8 cellular contexts compared by ENCODE assay signal in the genomic region with DNA sequence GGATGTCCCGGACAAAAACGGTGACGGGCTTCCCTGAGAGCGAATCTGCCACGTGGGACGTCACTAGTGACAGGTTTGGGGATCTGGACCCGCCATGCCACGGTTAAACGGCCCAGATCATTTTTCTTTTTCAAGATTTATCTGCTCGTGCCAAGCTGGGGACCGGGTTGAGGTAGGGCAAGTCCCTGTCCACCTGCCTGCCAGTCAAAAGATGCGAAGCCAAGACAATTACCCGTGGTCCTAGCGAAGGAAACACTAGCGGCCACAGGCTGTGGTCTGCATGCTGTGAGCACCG. TPM values are rescaled to one million over a fixed set of nuclear protein-coding genes. Genes with fewer than 3 reads are reported as not detected.
DNase-seq lines count a peak whose midpoint lies in the region; ATAC-seq, FAIRE-seq and TF ChIP-seq lines count a peak whose summit lies in the region.

No MANE protein-coding gene starts in this region.

- WGBS in GM12878 (ENCODE audit: insufficient coverage, insufficient replicate concordance, low lambda C conversion rate, missing lambda C conversion rate) = 0% methylated on average over 16 of the region's 16 CpGs

- intact Hi-C loops in GM12878 (cut with micrococcal nuclease; ENCODE audit: unreplicated experiment) = loop anchor here (2.0 to 5.0 kb wide), 2 partner anchors 52 to 94 kb away; no protein-coding TSS in a partner anchor
- intact Hi-C loops in vagina (cut with DNase I) = no loop called here

- no peak for TF ChIP-seq RAD21 in GM12878 (IDR thresholded peaks at IDR 0.05; ENCODE audit: insufficient read depth, low read depth, low read length)

- H3K4me1 ChIP-seq in ACC112 (ENCODE audit: control insufficient read depth, insufficient read depth, low read length, unreplicated experiment) = peaks cover 16% of the 10 kb centered on the region
- peaks cover 8% of the 10 kb centered on the region for H3K4me1 ChIP-seq in HEK293 (ENCODE audit: control insufficient read depth, insufficient read depth, low read length)
- H3K4me1 ChIP-seq in GM12878 (ENCODE audit: control insufficient read depth, insufficient read depth, low read length) = peaks cover 27% of the 10 kb centered on the region
- peaks cover 21% of the 10 kb centered on the region for H3K4me1 ChIP-seq in vagina

- RAD21 ChIA-PET in GM12878 (lab: Charles Lee; ENCODE audit: unreplicated experiment) = interaction anchor here (0.7 to 2.1 kb wide), 13 partner anchors 16 to 294 kb away, joined by 3 to 23 read pairs (median 6); no protein-coding TSS in a partner anchor

- CTCF ChIA-PET in HEK293 (lab: Yijun Ruan, JAX) = interaction anchor here (0.7 to 2.1 kb wide), 5 partner anchors 16 to 1340 kb away, joined by 3 to 15 read pairs (median 4); no protein-coding TSS in a partner anchor
- CTCF ChIA-PET in GM12878 (lab: Yijun Ruan, JAX) = interaction anchor here (0.8 to 2.2 kb wide), 16 partner anchors 11 to 464 kb away, joined by 3 to 20 read pairs (median 6); no protein-coding TSS in a partner anchor

- POLR2A ChIA-PET in HEK293 (lab: Yijun Ruan, JAX) = interaction anchor here (1.5 to 2.1 kb wide), 2 partner anchors 91 to 92 kb away, joined by 7 to 14 read pairs; a partner anchor contains a TSS
- POLR2A ChIA-PET in GM12878 (lab: Charles Lee) = interaction anchor here (0.5 to 1.5 kb wide), 2 partner anchors 81 to 1327 kb away, joined by 6 read pairs; no protein-coding TSS in a partner anchor

- H3K4me2 ChIP-seq in GM12878 (ENCODE audit: control insufficient read depth, insufficient read depth) = peak overlapping the region; percentile 95

- H3K79me2 ChIP-seq in ACC112 (ENCODE audit: control insufficient read depth, insufficient read depth, low read length, unreplicated experiment) (no peaks in the 10 kb centered on the region), GM12878 (ENCODE audit: control insufficient read depth, insufficient read depth, low read length) (peaks cover 6% of the 10 kb centered on the region)

- TF ChIP-seq EP300 in GM12878 (IDR thresholded peaks at IDR 0.05; ENCODE audit: borderline replicate concordance in 1 of 2, control insufficient read depth in 1 of 2, low read depth in 2 of 2, low read length in 2 of 2) = no peak

- H2AFZ ChIP-seq in ACC112 (ENCODE audit: low read length, unreplicated experiment) (peak overlapping the region; percentile 94), GM12878 (ENCODE audit: control insufficient read depth, low read depth, low read length) (peak overlapping the region; percentile 49)

- H3K36me3 ChIP-seq in ACC112 (ENCODE audit: insufficient read depth, low read length) = no peaks in the 10 kb centered on the region
- H3K36me3 ChIP-seq in HEK293 (ENCODE audit: control insufficient read depth in 2 of 2, insufficient read depth in 1 of 2, low read length in 2 of 2) = peaks cover 0 to 2% of the 10 kb centered on the region in 2 experiments; a peak in 1 of 3 replicates
- peaks cover 0 to 5% of the 10 kb centered on the region in 2 experiments; a peak in 1 of 4 replicates for H3K36me3 ChIP-seq in GM12878 (ENCODE audit: control insufficient read depth in 2 of 2, insufficient read depth in 2 of 2, low read length in 1 of 2)
- no peaks in the 10 kb centered on the region for H3K36me3 ChIP-seq in vagina

- H3K27me3 ChIP-seq in ACC112 (ENCODE audit: insufficient read depth, low read length) (no peaks in the 10 kb centered on the region), GM12878 (replicated peaks in 1 of 2; ENCODE audit: control insufficient read depth in 2 of 2, insufficient read depth in 2 of 2, low read length in 1 of 2) (no peaks in the 10 kb centered on the region), vagina (no peaks in the 10 kb centered on the region)

- no peaks in the 10 kb centered on the region for H3K9me3 ChIP-seq in HEK293 (ENCODE audit: control insufficient read depth, insufficient read depth, low read depth, low read length)
- H3K9me3 ChIP-seq in GM12878 (replicated peaks; ENCODE audit: control insufficient read depth, insufficient read depth, low read length) = no peaks in the 10 kb centered on the region
- no peaks in the 10 kb centered on the region for H3K9me3 ChIP-seq in vagina

- ATAC-seq in GM12878 = peak; percentile 21; the same call in 2 of the 3 replicates
- ATAC-seq in left lobe of liver = no peak
- ATAC-seq in HG02884 (IDR thresholded peaks at IDR 0.05; ENCODE audit: unreplicated experiment) = no peak

- H3K27ac ChIP-seq in ACC112 (ENCODE audit: low read depth, low read length) = no peak overlapping the region
- peak overlapping the region; percentile 63; the same call in 1 of the 2 replicates for H3K27ac ChIP-seq in HEK293 (ENCODE audit: extremely low read depth, low read depth, low read length)
- no peak overlapping the region for H3K27ac ChIP-seq in GM12878 (ENCODE audit: control insufficient read depth, insufficient read depth)
- peak overlapping the region; percentile 81 for H3K27ac ChIP-seq in vagina

- BruUV-seq in GM12878 (replicated peaks; lab: Mats Ljungman, UMichigan) = no TSS peak

- in situ Hi-C loops in GM12878 (cut with MboI) = no loop called here

- no peak for TF ChIP-seq CTCF in HEK293 (tag by site-specific recombination; IDR thresholded peaks at IDR 0.05)
- no peak for TF ChIP-seq CTCF in GM12878 (IDR thresholded peaks at IDR 0.05 in 2 of 3, conservative IDR thresholded peaks at IDR 0.05 in 1 of 3; ENCODE audit: control insufficient read depth in 2 of 3, extremely low read depth in 1 of 3, insufficient read depth in 1 of 3, low read depth in 3 of 3, low read length in 3 of 3)
- TF ChIP-seq CTCF in vagina (IDR thresholded peaks at IDR 0.05) = no peak

- H4K20me1 ChIP-seq in GM12878 (ENCODE audit: control insufficient read depth, insufficient read depth) = no peaks in the 10 kb centered on the region

- FAIRE-seq in GM12878 (lab: Jason Lieb, UNC) = no peak

- peak overlapping the region; percentile 42; the same call in 1 of the 2 replicates for H3K9ac ChIP-seq in GM12878 (ENCODE audit: control insufficient read depth, insufficient read depth, low read length)

- SMC1A ChIA-PET in GM12878 (lab: Charles Lee; ENCODE audit: uncharacterized antibody, unreplicated experiment) = interaction anchor here (1.1 to 2.2 kb wide), 19 partner anchors 12 to 369 kb away, joined by 3 to 20 read pairs (median 6); no protein-coding TSS in a partner anchor

- TF ChIP-seq POLR2A in GM12878 (IDR thresholded peaks at IDR 0.05; ENCODE audit: low read depth, low read length) (no peak), vagina (IDR thresholded peaks at IDR 0.05) (no peak)

- DNase-seq in GM12878 (ENCODE audit: low read depth, low spot score) (no peak), medulla oblongata (ENCODE audit: extremely low spot score) (peak; percentile 21), vagina (ENCODE audit: extremely low spot score in 2 of 2) (peak in 1 of 2 donors; percentile 83), left lobe of liver (ENCODE audit: low spot score) (no peak)
- DNase-seq in stimulated activated CD4-positive, alpha-beta T cell treated with anti-CD3 and anti-CD28 coated beads, Interleukin-15, amount 100 ng/mL, for 24 hours = no peak

- peak overlapping the region; percentile 87 for H3K4me3 ChIP-seq in ACC112 (ENCODE audit: low read depth, low read length)
- H3K4me3 ChIP-seq in HEK293 (ENCODE audit: low read depth, low read length) = peak overlapping the region; percentile 47
- H3K4me3 ChIP-seq in GM12878 = peak overlapping the region; percentile 82
- peak overlapping the region; percentile 63 to 69 for H3K4me3 ChIP-seq in vagina

TF ChIP-seq in HEK293, 187 proteins besides CTCF, POLR2A, EP300 and RAD21:
- TF ChIP-seq ZBTB20 (tag by site-specific recombination; IDR thresholded peaks at IDR 0.05) = peak; percentile 0
- TF ChIP-seq, protein P1, sequence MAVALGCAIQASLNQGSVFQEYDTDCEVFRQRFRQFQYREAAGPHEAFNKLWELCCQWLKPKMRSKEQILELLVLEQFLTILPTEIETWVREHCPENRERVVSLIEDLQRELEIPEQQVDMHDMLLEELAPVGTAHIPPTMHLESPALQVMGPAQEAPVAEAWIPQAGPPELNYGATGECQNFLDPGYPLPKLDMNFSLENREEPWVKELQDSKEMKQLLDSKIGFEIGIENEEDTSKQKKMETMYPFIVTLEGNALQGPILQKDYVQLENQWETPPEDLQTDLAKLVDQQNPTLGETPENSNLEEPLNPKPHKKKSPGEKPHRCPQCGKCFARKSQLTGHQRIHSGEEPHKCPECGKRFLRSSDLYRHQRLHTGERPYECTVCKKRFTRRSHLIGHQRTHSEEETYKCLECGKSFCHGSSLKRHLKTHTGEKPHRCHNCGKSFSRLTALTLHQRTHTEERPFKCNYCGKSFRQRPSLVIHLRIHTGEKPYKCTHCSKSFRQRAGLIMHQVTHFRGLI (tag by site-specific recombination; IDR thresholded peaks at IDR 0.05) = no peak

TF ChIP-seq in GM12878, 131 proteins besides CTCF, POLR2A, EP300 and RAD21 (continues in another document):
- 0 out of 2 replicates have a peak, but pooled peaks have one; percentile 26 for TF ChIP-seq YY1 (IDR thresholded peaks at IDR 0.05; ENCODE audit: low read depth, low read length)
- TF ChIP-seq, protein P2, sequence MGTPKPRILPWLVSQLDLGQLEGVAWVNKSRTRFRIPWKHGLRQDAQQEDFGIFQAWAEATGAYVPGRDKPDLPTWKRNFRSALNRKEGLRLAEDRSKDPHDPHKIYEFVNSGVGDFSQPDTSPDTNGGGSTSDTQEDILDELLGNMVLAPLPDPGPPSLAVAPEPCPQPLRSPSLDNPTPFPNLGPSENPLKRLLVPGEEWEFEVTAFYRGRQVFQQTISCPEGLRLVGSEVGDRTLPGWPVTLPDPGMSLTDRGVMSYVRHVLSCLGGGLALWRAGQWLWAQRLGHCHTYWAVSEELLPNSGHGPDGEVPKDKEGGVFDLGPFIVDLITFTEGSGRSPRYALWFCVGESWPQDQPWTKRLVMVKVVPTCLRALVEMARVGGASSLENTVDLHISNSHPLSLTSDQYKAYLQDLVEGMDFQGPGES (IDR thresholded peaks at IDR 0.05) = no peak

RNA-seq across cellular contexts. Expression of a gene that starts 0.9 kb away (rescaled TPM):
- total RNA-seq in GM12878 (2013; cell fraction: nucleolus; rRNA removed) = 10.3 and 10.7 TPM in 2 replicates
- total RNA-seq in GM12878 (2014; rRNA removed) (41.9 and 50.4 TPM in 2 replicates), GM12878 (2014; rRNA removed; fragmentation: Illumina TruSeq; extraction: Trizol) (28.7 and 30.6 TPM in 2 replicates), GM12878 (2021) (44.9 and 47.5 TPM in 2 replicates), vagina (7.9 TPM), left lobe of liver (0.28 TPM)
- polyA plus RNA-seq in GM12878 (2011; ENCODE audit: low read depth) = 9.6 TPM
- polyA plus RNA-seq in GM12878 (2011; rRNA removed) (15.1 and 25.6 TPM in 2 replicates), GM12878 (2014; fragmentation: Illumina TruSeq; extraction: Trizol) (7.6 and 31.1 TPM in 2 replicates), GM12878 (2014; fragmentation: Nextera tagmentation; extraction: Ambion mirVana) (10 to 100 TPM; 11.1 to 12.3 TPM), GM12878 (2014; rRNA removed) (56.7 and 56.8 TPM in 2 replicates), GM12878 (2016; fragmentation: Nextera tagmentation; extraction: Ambion mirVana) (10 to 100 TPM; 20.4 to 33.2 TPM)
- polyA plus RNA-seq in GM12878 (2011; cell fraction: cytosol; rRNA removed) = 31.7 and 44.5 TPM in 2 replicates
- 26.0 and 28.6 TPM in 2 replicates for polyA plus RNA-seq in GM12878 (2011; cell fraction: nucleus; rRNA removed)
- 7.8 and 9.7 TPM in 2 replicates for polyA plus RNA-seq in GM12878 (2012)
- 5.7 and 9.1 TPM in 2 replicates for polyA minus RNA-seq in GM12878 (2011; rRNA and poly(A)+ RNA removed)
- 4.2 and 4.8 TPM in 2 replicates for polyA minus RNA-seq in GM12878 (2011; cell fraction: cytosol; rRNA and poly(A)+ RNA removed)
- polyA minus RNA-seq in GM12878 (2011; cell fraction: nucleus; rRNA and poly(A)+ RNA removed) = 4.2 and 5.8 TPM in 2 replicates

Comparison
In these comparisons a context has a peak if more than half of its experiments do, and no peak if none do; other contexts are left out.
1. H3K27ac ChIP-seq: peak in HEK293 (single experiment) and vagina (single experiment); none in ACC112 (single experiment) and GM12878 (single experiment).
2. Peak in every context shown above with its lines, with median percentiles within 50 percentile points of each other: H3K4me3 ChIP-seq.